In genomic region chrX:92270936-92271655, GRCh38 we compare ENCODE assay signal across 31 cellular contexts.
DNase-seq lines count a peak whose midpoint lies in the region; FAIRE-seq and TF ChIP-seq lines count a peak whose summit lies in the region.
"Had no signal": no experiment of that assay in that cellular context is flagged by ENCODE, and none has a peak within 500 bp of the region (broad histone marks: within the 10 kb centered on the region; RNA-seq: fewer than 3 reads in every experiment).

No MANE protein-coding gene starts in this region.

- H3K4me1 ChIP-seq in NT2/D1 (ENCODE audit: insufficient read depth, insufficient read length) (no peaks in the 10 kb centered on the region), fibroblast of lung (ENCODE audit: control insufficient read depth, extremely low read depth, insufficient read depth, low read length) (no peaks in the 10 kb centered on the region), neural progenitor cell (peaks cover 11% of the 10 kb centered on the region)
- H3K4me1 ChIP-seq: spleen, vagina had no signal

- no peak overlapping the region for H3K9ac ChIP-seq in NT2/D1 (ENCODE audit: insufficient read length, low read depth)
- no peak overlapping the region for H3K9ac ChIP-seq in fibroblast of lung (ENCODE audit: insufficient read depth, low read length)
- no peak overlapping the region for H3K9ac ChIP-seq in neural progenitor cell

- peak; percentile 4 for FAIRE-seq in GM19239 (lab: Jason Lieb, UNC)
- FAIRE-seq: endothelial cell of umbilical vein, GM12878, K562 had no signal

- peak overlapping the region; percentile 8 for H3K4me2 ChIP-seq in fibroblast of lung (ENCODE audit: extremely low read depth, insufficient read depth, low read length)
- H3K4me2 ChIP-seq in neural progenitor cell = peak overlapping the region; percentile 11

- H2AFZ ChIP-seq in fibroblast of lung (ENCODE audit: low read length) (no peak overlapping the region), neural progenitor cell (replicated peaks) (peak overlapping the region; percentile 73)

- no peaks in the 10 kb centered on the region for H3K36me3 Mint-ChIP-seq in neural progenitor cell
- H3K36me3 Mint-ChIP-seq: activated CD8-positive, alpha-beta memory T cell treated with anti-CD3 and anti-CD28 coated beads, Interleukin-2, amount 10 ng/mL, durations not matched to agents 7 days and 5 days; activated naive CD4-positive, alpha-beta T cell treated with anti-CD3 and anti-CD28 coated beads, Interleukin-2, amount 10 ng/mL, durations not matched to agents 7 days and 5 days; immature natural killer cell; naive thymus-derived CD8-positive, alpha-beta T cell; stimulated activated naive B cell treated with anti-CD40 and anti-IgM and Interleukin-4, amounts not matched to agents 10 μg/mL and 1 μg/mL and 100 μg/mL, for 72 hours had no signal

- no peak for TF ChIP-seq CTCF in fibroblast of lung (conservative IDR thresholded peaks at IDR 0.05 in 1 of 2, IDR thresholded peaks at IDR 0.05 in 1 of 2; ENCODE audit: low read depth in 1 of 2, low read length in 2 of 2)
- TF ChIP-seq CTCF in neural progenitor cell (IDR thresholded peaks at IDR 0.05) = no peak

- H3K27me3 Mint-ChIP-seq in neural progenitor cell (ENCODE audit: insufficient read depth, low read depth) = no peaks in the 10 kb centered on the region
- H3K27me3 Mint-ChIP-seq: activated CD4-positive, alpha-beta T cell treated with anti-CD3 and anti-CD28 coated beads, Interleukin-2, amount 10 ng/mL, durations not matched to agents 24 days and 14 days; activated CD8-positive, alpha-beta memory T cell treated with anti-CD3 and anti-CD28 coated beads, Interleukin-2, amount 10 ng/mL, durations not matched to agents 7 days and 5 days; activated naive CD4-positive, alpha-beta T cell treated with anti-CD3 and anti-CD28 coated beads, Interleukin-2, amount 10 ng/mL, durations not matched to agents 7 days and 5 days; naive thymus-derived CD8-positive, alpha-beta T cell; stimulated activated naive B cell treated with anti-CD40 and anti-IgM and Interleukin-4, amounts not matched to agents 10 μg/mL and 1 μg/mL and 100 μg/mL, for 72 hours had no signal

- H3K9me3 Mint-ChIP-seq in neural progenitor cell = peaks cover 2% of the 10 kb centered on the region
- H3K9me3 Mint-ChIP-seq: activated CD4-positive, alpha-beta T cell treated with anti-CD3 and anti-CD28 coated beads, Interleukin-2, amount 10 ng/mL, durations not matched to agents 24 days and 14 days had no signal

- H3K9me3 ChIP-seq in NT2/D1 (ENCODE audit: insufficient read depth, low read length) = peaks cover 38% of the 10 kb centered on the region
- H3K9me3 ChIP-seq in fibroblast of lung (ENCODE audit: control insufficient read depth, insufficient read depth, low read depth, low read length) = no peaks in the 10 kb centered on the region
- no peaks in the 10 kb centered on the region for H3K9me3 ChIP-seq in neural progenitor cell (ENCODE audit: low read depth)
- H3K9me3 ChIP-seq: ovary, spleen, vagina had no signal

- H3K79me2 ChIP-seq in fibroblast of lung (ENCODE audit: control insufficient read depth, insufficient read depth, low read length) (no peaks in the 10 kb centered on the region), neural progenitor cell (ENCODE audit: low read depth) (no peaks in the 10 kb centered on the region)

- H3K27me3 ChIP-seq in NT2/D1 (ENCODE audit: insufficient read depth, insufficient read length) (no peaks in the 10 kb centered on the region), fibroblast of lung (ENCODE audit: control insufficient read depth, insufficient read depth, low read length) (no peaks in the 10 kb centered on the region), neural progenitor cell (no peaks in the 10 kb centered on the region)
- H3K27me3 ChIP-seq: cardiac muscle cell, ovary, spleen, vagina had no signal

- no peak overlapping the region for H3K4me3 Mint-ChIP-seq in neural progenitor cell
- H3K4me3 Mint-ChIP-seq: activated CD4-positive, alpha-beta T cell treated with anti-CD3 and anti-CD28 coated beads, Interleukin-2, amount 10 ng/mL, durations not matched to agents 24 days and 14 days; activated CD8-positive, alpha-beta memory T cell treated with anti-CD3 and anti-CD28 coated beads, Interleukin-2, amount 10 ng/mL, durations not matched to agents 7 days and 5 days; activated naive CD4-positive, alpha-beta T cell treated with anti-CD3 and anti-CD28 coated beads, Interleukin-2, amount 10 ng/mL, durations not matched to agents 7 days and 5 days; activated T-cell treated with anti-CD3 and anti-CD28 coated beads, Interleukin-2, amount 50 U/mL, for 72 hours; immature natural killer cell; naive thymus-derived CD8-positive, alpha-beta T cell; stimulated activated naive B cell treated with anti-CD40 and anti-IgM and Interleukin-4, amounts not matched to agents 10 μg/mL and 1 μg/mL and 100 μg/mL, for 72 hours had no signal

- H4K20me1 ChIP-seq in fibroblast of lung (ENCODE audit: control insufficient read depth, extremely low read depth, insufficient read depth, low read length) (no peaks in the 10 kb centered on the region), neural progenitor cell (ENCODE audit: low read depth) (no peaks in the 10 kb centered on the region)

- no peak overlapping the region for H3K27ac ChIP-seq in fibroblast of lung (ENCODE audit: insufficient read depth, low read length)
- H3K27ac ChIP-seq in neural progenitor cell = no peak overlapping the region
- H3K27ac ChIP-seq: cardiac muscle cell, ovary, SK-N-MC, spleen, vagina had no signal

- H3F3A ChIP-seq in neural progenitor cell (ENCODE audit: low read depth) = peaks cover 10% of the 10 kb centered on the region

- H3K4me3 ChIP-seq in NT2/D1 (ENCODE audit: insufficient read length, low read depth) (no peak overlapping the region), fibroblast of lung (replicated peaks in 1 of 4; ENCODE audit: control extremely low read depth in 1 of 4, insufficient read depth in 1 of 4, low read depth in 3 of 4, low read length in 4 of 4) (peak overlapping the region in 1 of 4 experiments; percentile 9), neural progenitor cell (no peak overlapping the region)
- H3K4me3 ChIP-seq: cardiac muscle cell, GM12878, K562, ovary, SK-N-MC, spleen, vagina had no signal

- DNase-seq in GM19239 (ENCODE audit: insufficient read length, low spot score) (no peak), NT2/D1 (ENCODE audit: low read depth, low spot score) (peak; percentile 59), fibroblast of lung (ENCODE audit: low read depth in 2 of 2) (peak in 1 of 2 donors; percentile 5), neural progenitor cell (ENCODE audit: low spot score) (no peak), germinal center (ENCODE audit: low spot score) (no peak), amniotic stem cell (lab: John Stamatoyannopoulos, UW) (no peak)
- no peak for DNase-seq in NK-92 treated with Interleukin-12 subunit alpha and Interleukin-12 subunit beta, amount 100 ng/mL, for 24 hours (lab: John Stamatoyannopoulos, UW)
- no peak for DNase-seq in activated CD4-positive, alpha-beta T cell treated with anti-CD3 and anti-CD28 coated beads for 48 hours
- DNase-seq: activated CD4-positive, alpha-beta T cell treated with anti-CD3 and anti-CD28 coated beads, Interleukin-2, amount 10 ng/mL, durations not matched to agents 24 days and 14 days; activated CD8-positive, alpha-beta memory T cell treated with anti-CD3 and anti-CD28 coated beads, Interleukin-2, amount 10 ng/mL, durations not matched to agents 7 days and 5 days; activated naive CD4-positive, alpha-beta T cell treated with anti-CD3 and anti-CD28 coated beads, Interleukin-2, amount 10 ng/mL, durations not matched to agents 7 days and 5 days; activated T-cell treated with anti-CD3 and anti-CD28 coated beads, Interleukin-2, amount 50 U/mL, for 72 hours; Calu3; DND-41; glutamatergic neuron; immature natural killer cell; naive thymus-derived CD8-positive, alpha-beta T cell; NCI-H1436; NCI-H2107; NCI-H510A; ovary; spleen; stimulated activated CD4-positive, alpha-beta T cell treated with anti-CD3 and anti-CD28 coated beads, Interleukin-4, amount 100 ng/mL, for 24 hours; stimulated activated naive B cell treated with anti-CD40 and anti-IgM and Interleukin-4, amounts not matched to agents 10 μg/mL and 1 μg/mL and 100 μg/mL, for 72 hours; T-helper 2 cell had no signal

- no peaks in the 10 kb centered on the region for H3K36me3 ChIP-seq in NT2/D1 (ENCODE audit: insufficient read depth, insufficient read length, low read length)
- no peaks in the 10 kb centered on the region for H3K36me3 ChIP-seq in fibroblast of lung (ENCODE audit: control insufficient read depth, insufficient read depth, low read length)
- no peaks in the 10 kb centered on the region for H3K36me3 ChIP-seq in neural progenitor cell
- H3K36me3 ChIP-seq: cardiac muscle cell, ovary, spleen, vagina had no signal

- no peak overlapping the region for H3K27ac Mint-ChIP-seq in neural progenitor cell
- H3K27ac Mint-ChIP-seq: activated CD4-positive, alpha-beta T cell treated with anti-CD3 and anti-CD28 coated beads, Interleukin-2, amount 10 ng/mL, durations not matched to agents 24 days and 14 days; activated CD8-positive, alpha-beta memory T cell treated with anti-CD3 and anti-CD28 coated beads, Interleukin-2, amount 10 ng/mL, durations not matched to agents 7 days and 5 days; activated naive CD4-positive, alpha-beta T cell treated with anti-CD3 and anti-CD28 coated beads, Interleukin-2, amount 10 ng/mL, durations not matched to agents 7 days and 5 days; activated T-cell treated with anti-CD3 and anti-CD28 coated beads, Interleukin-2, amount 50 U/mL, for 72 hours; immature natural killer cell; naive thymus-derived CD8-positive, alpha-beta T cell; stimulated activated naive B cell treated with anti-CD40 and anti-IgM and Interleukin-4, amounts not matched to agents 10 μg/mL and 1 μg/mL and 100 μg/mL, for 72 hours had no signal

- no peaks in the 10 kb centered on the region for H3K4me1 Mint-ChIP-seq in neural progenitor cell
- H3K4me1 Mint-ChIP-seq: activated CD4-positive, alpha-beta T cell treated with anti-CD3 and anti-CD28 coated beads, Interleukin-2, amount 10 ng/mL, durations not matched to agents 24 days and 14 days; activated CD8-positive, alpha-beta memory T cell treated with anti-CD3 and anti-CD28 coated beads, Interleukin-2, amount 10 ng/mL, durations not matched to agents 7 days and 5 days; activated naive CD4-positive, alpha-beta T cell treated with anti-CD3 and anti-CD28 coated beads, Interleukin-2, amount 10 ng/mL, durations not matched to agents 7 days and 5 days; immature natural killer cell; naive thymus-derived CD8-positive, alpha-beta T cell; stimulated activated naive B cell treated with anti-CD40 and anti-IgM and Interleukin-4, amounts not matched to agents 10 μg/mL and 1 μg/mL and 100 μg/mL, for 72 hours had no signal
